Comparison of ENCODE assay signal across 8 cellular contexts in genomic region chr2:69642709-69643601, GRCh38. TPM values are rescaled to one million over a fixed set of nuclear protein-coding genes. Genes with fewer than 3 reads are reported as not detected.
DNase-seq lines count a peak whose midpoint lies in the region; ATAC-seq and TF ChIP-seq lines count a peak whose summit lies in the region.

No MANE protein-coding gene starts in this region.

- peak overlapping the region; percentile 79 for H3K27ac ChIP-seq in RWPE2 (ENCODE audit: poor library complexity, severe bottlenecking)
- peak overlapping the region; percentile 96 to 99 (median 98) for H3K27ac ChIP-seq in thyroid gland

- H3K9me3 ChIP-seq in RWPE2 (ENCODE audit: severe bottlenecking) = no peaks in the 10 kb centered on the region
- H3K9me3 ChIP-seq in thyroid gland = no peaks in the 10 kb centered on the region

- H3K4me1 ChIP-seq in RWPE2 (ENCODE audit: insufficient read depth, poor library complexity, severe bottlenecking) (peaks cover 3% of the 10 kb centered on the region), thyroid gland (peaks cover 28 to 48% of the 10 kb centered on the region in 2 donors)

- TF ChIP-seq CTCF in RWPE2 (IDR thresholded peaks at IDR 0.05; ENCODE audit: poor library complexity, severe bottlenecking) = peak; percentile 11
- no peak for TF ChIP-seq CTCF in thyroid gland (IDR thresholded peaks at IDR 0.05)

- DNase-seq in D341Med (ENCODE audit: low spot score) (peak; percentile 56), HPDE6-E6E7 (ENCODE audit: extremely low spot score) (peak; percentile 51), RWPE2 (ENCODE audit: low spot score) (peak; percentile 66), foreskin melanocyte (peak; percentile 52), non-pigmented ciliary epithelial cell (ENCODE audit: low read depth) (peak; percentile 62), thyroid gland (peak; percentile 62), superior temporal gyrus (ENCODE audit: extremely low spot score) (no peak)
- DNase-seq in activated naive CD4-positive, alpha-beta T cell treated with Interleukin-2 at 50 U/mL for 16 hours = peak; percentile 75

- 1% methylated on average over 40 to 50 of the region's 58 CpGs for WGBS in thyroid gland, 2 donors

- peak overlapping the region; percentile 98 for H3K4me3 ChIP-seq in RWPE2 (ENCODE audit: severe bottlenecking)
- peak overlapping the region; percentile 57 to 96 (median 93) for H3K4me3 ChIP-seq in thyroid gland (replicated peaks in 1 of 3)

- peak in 1 of 2 donors; percentile 48 for TF ChIP-seq POLR2A in thyroid gland (IDR thresholded peaks at IDR 0.05)

- intact Hi-C loops in thyroid gland (cut with DNase I) = loop anchor here (10.0 kb wide), 2 partner anchors 72 to 78 kb away; no protein-coding TSS in a partner anchor

- H3K36me3 ChIP-seq in RWPE2 (ENCODE audit: low read depth) (no peaks in the 10 kb centered on the region), thyroid gland (no peaks in the 10 kb centered on the region)

- peak; percentile 43 for ATAC-seq in RWPE2 (ENCODE audit: low read depth)

- H3K27me3 ChIP-seq in RWPE2 (ENCODE audit: insufficient read depth, poor library complexity, severe bottlenecking) = no peaks in the 10 kb centered on the region
- H3K27me3 ChIP-seq in thyroid gland = no peaks in the 10 kb centered on the region

RNA-seq across cellular contexts. Expression of gene AAK1, which starts 0.6 kb away (rescaled TPM):
- 100 to 1,000 TPM in 3 of 4 donors, 10 to 100 TPM in 1; 82.0 to 174 (median 144) TPM for total RNA-seq in thyroid gland
